Comparison of ENCODE assay signal across 27 cellular contexts in the genomic region with DNA sequence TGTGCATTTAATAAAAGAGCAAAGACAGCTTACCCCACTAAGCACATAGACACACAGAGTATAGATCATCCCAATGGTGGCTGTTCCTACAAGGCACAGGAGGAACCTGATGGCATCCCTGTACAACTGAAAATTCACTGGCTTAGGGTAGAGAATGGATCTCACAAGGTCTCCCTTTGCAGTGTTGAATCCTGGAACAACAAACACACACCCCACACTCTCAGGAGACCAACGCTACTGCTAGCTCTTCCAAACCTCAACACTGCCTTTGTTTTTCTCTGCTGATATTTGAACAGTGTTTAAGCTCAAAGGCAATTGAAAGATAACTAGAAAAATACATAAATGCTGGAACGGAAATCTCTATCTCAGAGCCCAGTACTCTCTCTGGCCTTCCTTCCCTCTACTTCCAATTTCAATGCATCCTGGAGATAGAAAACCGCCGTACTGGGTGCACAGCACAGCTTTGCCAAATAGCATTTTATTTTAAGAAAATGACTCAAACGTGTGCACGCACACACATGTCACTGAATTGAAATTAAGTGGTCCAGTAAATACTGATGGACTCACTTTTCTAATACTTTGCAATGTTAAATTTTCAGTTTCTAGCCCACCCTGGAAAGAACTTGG.
"Had no signal": no experiment of that assay in that cellular context is flagged by ENCODE, and none has a peak within 500 bp of the region (broad histone marks: within the 10 kb centered on the region; RNA-seq: fewer than 3 reads in every experiment).

No MANE protein-coding gene starts in this region.

- H3K27ac ChIP-seq: epithelial cell of prostate, gastroesophageal sphincter, prostate gland, right atrium auricular region, skin epidermis, suprapubic skin, tibial nerve, uterus, WERI-Rb-1 had no signal

- H3K4me3 ChIP-seq: gastroesophageal sphincter, lung, prostate gland, right atrium auricular region, skin epidermis, stomach, suprapubic skin, tibial nerve, uterus had no signal

- DNase-seq: activated CD4-positive, alpha-beta T cell treated with anti-CD3 and anti-CD28 coated beads, Interleukin-2, amount 10 ng/mL, durations not matched to agents 7 days and 5 days; activated CD4-positive, CD25-positive, alpha-beta regulatory T cell treated with anti-CD3 and anti-CD28 coated beads, Interleukin-2, amount 50 U/mL, for 72 hours; activated CD8-positive, alpha-beta memory T cell treated with anti-CD3 and anti-CD28 coated beads, Interleukin-2, amount 10 ng/mL, durations not matched to agents 7 days and 5 days; activated CD8-positive, alpha-beta T cell treated with anti-CD3 and anti-CD28 coated beads for 36 hours; activated effector memory CD4-positive, alpha-beta T cell treated with anti-CD3 and anti-CD28 coated beads, Interleukin-2, amount 50 U/mL, for 16 hours; activated naive CD4-positive, alpha-beta T cell treated with anti-CD3 and anti-CD28 coated beads, Interleukin-2, amount 10 ng/mL, durations not matched to agents 7 days and 5 days; activated T-cell treated with anti-CD3 and anti-CD28 coated beads for 4 hours; amygdala; cerebellar nuclear complex; cortex of kidney; endodermal cell; head of caudate nucleus; islet precursor cell; natural killer cell; stimulated activated CD4-positive, alpha-beta T cell treated with anti-CD3 and anti-CD28 coated beads, Interleukin-15, amount 100 ng/mL, for 24 hours; stomach; uterus; WERI-Rb-1 had no signal

- H3K4me1 ChIP-seq: gastroesophageal sphincter, prostate gland, right atrium auricular region, suprapubic skin, uterus had no signal

- H3K27me3 ChIP-seq: gastroesophageal sphincter, right atrium auricular region, stomach, suprapubic skin, tibial nerve, uterus had no signal

- H3K36me3 ChIP-seq: gastroesophageal sphincter, prostate gland, right atrium auricular region, suprapubic skin, tibial nerve, uterus, WERI-Rb-1 had no signal

- H3K9me3 ChIP-seq: gastroesophageal sphincter, prostate gland, right atrium auricular region, stomach, suprapubic skin, tibial nerve, uterus had no signal

- ATAC-seq: activated CD8-positive, alpha-beta memory T cell treated with anti-CD3 and anti-CD28 coated beads, Interleukin-2, amount 10 ng/mL, durations not matched to agents 7 days and 5 days; activated CD8-positive, alpha-beta T cell treated with anti-CD3 and anti-CD28 coated beads for 36 hours; gastroesophageal sphincter; natural killer cell; stimulated activated memory B cell treated with anti-CD40 and anti-IgM and Interleukin-4, amounts not matched to agents 10 μg/mL and 1 μg/mL and 100 μg/mL, for 72 hours had no signal
